ENCODE assay signal across 8 cellular contexts in genomic region chr11:65487467-65488272, GRCh38. TPM values are rescaled to one million over a fixed set of nuclear protein-coding genes. Genes with fewer than 3 reads are reported as not detected.
DNase-seq lines count a peak whose midpoint lies in the region; ATAC-seq and TF ChIP-seq lines count a peak whose summit lies in the region.

No MANE protein-coding gene starts in this region.

- BruUV-seq in mammary epithelial cell (replicated peaks; lab: Mats Ljungman, UMichigan) = TSS peak; percentile 15

- CTCF ChIA-PET in mammary epithelial cell (lab: Charles Lee; ENCODE audit: low non-redundant PET) = interaction anchor here (0.6 kb wide), 2 partner anchors 125 to 715 kb away, joined by 3 to 4 read pairs; no protein-coding TSS in a partner anchor

- WGBS in mammary epithelial cell (ENCODE audit: low coverage, missing lambda C conversion rate) = 0% methylated on average over 16 of the region's 17 CpGs

- peak; percentile 29 for TF ChIP-seq POLR2A in GM18526 (IDR thresholded peaks at IDR 0.05; ENCODE audit: extremely low read depth, insufficient read length)

- H4K20me1 ChIP-seq in mammary epithelial cell (ENCODE audit: insufficient read depth, low read length) = no peaks in the 10 kb centered on the region

- peak overlapping the region; percentile 56 for H3K4me2 ChIP-seq in mammary epithelial cell (ENCODE audit: insufficient read depth, low read depth, low read length)

- in situ Hi-C loops in mammary epithelial cell (cut with MboI; ENCODE audit: low sequenced_read_pairs in 2 of 2) = no loop called here

- TF ChIP-seq CTCF in AG09319 (IDR thresholded peaks at IDR 0.05; ENCODE audit: low read depth, low read length) = no peak
- no peak for TF ChIP-seq CTCF in mammary epithelial cell (conservative IDR thresholded peaks at IDR 0.05 in 1 of 2, IDR thresholded peaks at IDR 0.05 in 1 of 2; ENCODE audit: extremely low read depth in 1 of 2, insufficient read depth in 1 of 2, low read depth in 1 of 2, low read length in 2 of 2)

- H3K9me3 ChIP-seq in mammary epithelial cell (replicated peaks; ENCODE audit: insufficient read depth, low read length) (no peaks in the 10 kb centered on the region), iPS-18a (ENCODE audit: control insufficient read depth, low read depth, low read length) (no peaks in the 10 kb centered on the region)

- H3K36me3 ChIP-seq in mammary epithelial cell (ENCODE audit: insufficient read depth, low read length) (no peaks in the 10 kb centered on the region), iPS-18a (ENCODE audit: control insufficient read depth, low read depth, low read length) (no peaks in the 10 kb centered on the region)

- intact Hi-C loops in mammary epithelial cell (cut with micrococcal nuclease) = no loop called here

- ATAC-seq in HG02840 (IDR thresholded peaks at IDR 0.05; ENCODE audit: low FRiP score, unreplicated experiment) = no peak

- H2AFZ ChIP-seq in mammary epithelial cell (ENCODE audit: low read depth, low read length) = peak overlapping the region; percentile 1

- H3K4me1 ChIP-seq in mammary epithelial cell (ENCODE audit: insufficient read depth, low read length) (peaks cover 77% of the 10 kb centered on the region), iPS-18a (ENCODE audit: control insufficient read depth, low read depth, low read length) (peaks cover 73% of the 10 kb centered on the region)

- H3K27me3 ChIP-seq in mammary epithelial cell (ENCODE audit: insufficient read depth, low read length) (no peaks in the 10 kb centered on the region), iPS-18a (ENCODE audit: control insufficient read depth, insufficient read depth, low read length) (no peaks in the 10 kb centered on the region)

- H3K9ac ChIP-seq in mammary epithelial cell (ENCODE audit: insufficient read depth, low read length) (peak overlapping the region; percentile 81), iPS-18a (ENCODE audit: low read length) (peak overlapping the region; percentile 81)

- H3K4me3 ChIP-seq in mammary epithelial cell (replicated peaks in 1 of 3; ENCODE audit: insufficient read depth in 1 of 3, low read depth in 2 of 3, low read length in 3 of 3) = peak overlapping the region in 2 of 3 experiments; percentile 3 to 22
- H3K4me3 ChIP-seq in iPS-18a (ENCODE audit: low read length) = peak overlapping the region; percentile 34

- dilution Hi-C loops in mammary epithelial cell (cut with HindIII; ENCODE audit: low sequenced_read_pairs) = no loop called here

- peak overlapping the region; percentile 97 for H3K27ac ChIP-seq in mammary epithelial cell (ENCODE audit: insufficient read depth, low read depth, low read length)
- H3K27ac ChIP-seq in iPS-18a (ENCODE audit: low read length) = peak overlapping the region; percentile 93

- peak; percentile 100 for DNase-seq in AG09319 (ENCODE audit: extremely low read depth, low read depth)
- DNase-seq in LHCN-M2 (ENCODE audit: low read depth) = peak; percentile 100
- peak; percentile 100 for DNase-seq in mammary epithelial cell
- DNase-seq in renal cortical epithelial cell (ENCODE audit: low read depth) = peak; percentile 100

- peaks cover 23% of the 10 kb centered on the region for H3K79me2 ChIP-seq in mammary epithelial cell (ENCODE audit: insufficient read depth, low read length)

TF ChIP-seq in PFSK-1, 5 proteins besides CTCF, POLR2A, EP300 and RAD21:
- TF ChIP-seq REST (IDR thresholded peaks at IDR 0.05; ENCODE audit: insufficient read depth in 1 of 2, low read depth in 2 of 2, low read length in 2 of 2) (0 out of 4 replicates have a peak, but pooled peaks of 1 of the 2 experiments have one; percentile 33), FOXP2 (optimal IDR thresholded peaks at IDR 0.05; ENCODE audit: borderline replicate concordance, extremely low read depth, extremely low read length, insufficient read depth) (no peak), SIN3A (IDR thresholded peaks at IDR 0.05; ENCODE audit: borderline replicate concordance, insufficient read depth, low read length) (peak; percentile 64; the same call in 1 of the 2 replicates), POLR2AphosphoS5 (IDR thresholded peaks at IDR 0.05; ENCODE audit: low read depth, low read length) (no peak), TAF1 (IDR thresholded peaks at IDR 0.05; ENCODE audit: borderline replicate concordance, insufficient read depth, low read length) (peak; percentile 46; the same call in 1 of the 2 replicates)
TF ChIP-seq in PFSK-1: peak in this region for 3.

RNA-seq across cellular contexts. Expression of gene MALAT1, which starts 11.2 kb away (rescaled TPM):
- total RNA-seq in LHCN-M2 (2014; rRNA removed) = 1,575 and 2,461 TPM in 2 replicates
- polyA plus RNA-seq in LHCN-M2 (2012) = 343 TPM
- 336 TPM for polyA plus RNA-seq in PFSK-1 (2012; ENCODE audit: insufficient read length, low read depth)
- total RNA-seq in mammary epithelial cell = over 10,000 TPM in 1 of 2 donors, 1,000 to 10,000 TPM in 1; 9,320 to 20,636 TPM
- 211 TPM for polyA plus RNA-seq in mammary epithelial cell
- polyA minus RNA-seq in mammary epithelial cell = 7,117 TPM
- 3,367 and 12,764 TPM in 2 replicates for total RNA-seq in renal cortical epithelial cell

RNA-seq across cellular contexts. Expression of gene SCYL1, which starts 37.2 kb away (rescaled TPM):
- total RNA-seq in LHCN-M2 (2014; rRNA removed) (104 and 113 TPM in 2 replicates), mammary epithelial cell (10 to 100 TPM; 66.0 to 75.0 TPM), renal cortical epithelial cell (48.8 and 57.2 TPM in 2 replicates)
- 81.2 TPM for polyA plus RNA-seq in LHCN-M2 (2012)
- 192 TPM for polyA plus RNA-seq in PFSK-1 (2012; ENCODE audit: insufficient read length, low read depth)
- polyA plus RNA-seq in mammary epithelial cell = 64.8 TPM
- polyA minus RNA-seq in mammary epithelial cell = 45.1 TPM
